ENCODE assay signal across 1 cellular context in genomic region chr9:110099236-110099741, GRCh38.
TF ChIP-seq lines count a peak whose summit lies in the region.

No MANE protein-coding gene starts in this region.

TF ChIP-seq in GM23338, 12 proteins besides CTCF, POLR2A, EP300 and RAD21 (continued from another document):
- TF ChIP-seq JUNB (IDR thresholded peaks at IDR 0.05; ENCODE audit: unreplicated experiment) (no peak), STAT1 (IDR thresholded peaks at IDR 0.05; ENCODE audit: unreplicated experiment) (no peak)
TF ChIP-seq in GM23338: peak in this region for 0.
